Comparison of ENCODE assay signal across 1 cellular context in the genomic region with DNA sequence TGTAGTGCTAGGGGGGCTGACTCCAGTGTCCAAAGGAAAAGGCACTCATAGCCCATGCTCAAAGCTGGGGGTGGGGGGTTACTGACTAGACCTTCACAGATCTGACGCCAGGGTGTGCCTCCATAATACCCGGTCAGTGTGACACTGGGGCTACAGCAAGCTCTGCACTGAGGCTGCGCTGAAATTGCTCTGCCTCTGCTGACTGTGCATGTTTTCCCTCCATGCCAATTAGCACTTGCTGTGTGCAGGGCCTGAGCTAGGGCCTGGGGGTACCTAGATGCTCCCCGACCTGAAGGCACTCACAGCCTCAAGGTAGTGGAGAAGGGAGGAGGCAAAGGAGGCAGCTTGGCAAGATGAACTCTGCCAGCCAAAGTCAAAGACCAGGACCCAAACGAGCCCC.
TF ChIP-seq lines count a peak whose summit lies in the region.

No MANE protein-coding gene starts in this region.

TF ChIP-seq in A549, 52 proteins besides CTCF, POLR2A, EP300 and RAD21 (continued from another document):
- TF ChIP-seq ESRRA (IDR thresholded peaks at IDR 0.05; ENCODE audit: borderline replicate concordance, low read length) (no peak), JUN (IDR thresholded peaks at IDR 0.05) (no peak), EHF (CRISPR knock-in tag; IDR thresholded peaks at IDR 0.05) (no peak), TFCP2L1 (CRISPR knock-in tag; IDR thresholded peaks at IDR 0.05) (no peak), KDM1A (IDR thresholded peaks at IDR 0.05; ENCODE audit: low read depth) (no peak)
- TF ChIP-seq, protein P1, sequence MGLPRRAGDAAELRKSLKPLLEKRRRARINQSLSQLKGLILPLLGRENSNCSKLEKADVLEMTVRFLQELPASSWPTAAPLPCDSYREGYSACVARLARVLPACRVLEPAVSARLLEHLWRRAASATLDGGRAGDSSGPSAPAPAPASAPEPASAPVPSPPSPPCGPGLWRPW (IDR thresholded peaks at IDR 0.05), result no peak
